ENCODE assay signal across 8 cellular contexts in genomic region chr20:3888622-3889488, GRCh38. TPM values are rescaled to one million over a fixed set of nuclear protein-coding genes. Genes with fewer than 3 reads are reported as not detected.
DNase-seq lines count a peak whose midpoint lies in the region; ATAC-seq and TF ChIP-seq lines count a peak whose summit lies in the region.

TSS of gene PANK2 (plus strand) at chr20:3889387.

- intact Hi-C loops in heart right ventricle (cut with DNase I) (loop anchor here in 5 of 10 donors (1.0 to 10.0 kb wide), 8 partner anchors 43 to 198 kb away; no protein-coding TSS in a partner anchor), posterior vena cava (cut with DNase I) (no loop called here), upper lobe of right lung (cut with DNase I) (loop anchor here (10.0 kb wide), 1 partner anchor 186 kb away; no protein-coding TSS in a partner anchor)

- peaks cover 6 to 49% (median 47%) of the 10 kb centered on the region in 9 donors for H3K4me1 ChIP-seq in heart right ventricle
- H3K4me1 ChIP-seq in upper lobe of right lung: peaks cover 39% of the 10 kb centered on the region

- no peaks in the 10 kb centered on the region for H3K9me3 Mint-ChIP-seq in T-helper 1 cell treated with Interleukin-12 subunit alpha and Interleukin-12 subunit beta and Interleukin-4 antibody, amounts not matched to agents 30 μg/mL and 1 μg/mL, for 36 hours

- WGBS in heart right ventricle, 2 donors: 0 to 1% methylated on average over 65 to 72 of the region's 72 CpGs

- peak within 1 kb of the TSS; percentile 99 for H3K4me3 Mint-ChIP-seq in T-helper 1 cell treated with Interleukin-12 subunit alpha and Interleukin-12 subunit beta and Interleukin-4 antibody, amounts not matched to agents 30 μg/mL and 1 μg/mL, for 36 hours

- H3K36me3 ChIP-seq in heart right ventricle (peaks cover 0 to 17% (median 0%) of the 10 kb centered on the region in 9 donors), upper lobe of right lung (no peaks in the 10 kb centered on the region)

- TF ChIP-seq CTCF in heart right ventricle (IDR thresholded peaks at IDR 0.05) (peak in 8 of 9 donors; percentile 30 to 63 (median 46)), upper lobe of right lung (IDR thresholded peaks at IDR 0.05) (peak; percentile 46)

- peaks cover 41% of the 10 kb centered on the region for H3K4me1 Mint-ChIP-seq in T-helper 1 cell treated with Interleukin-12 subunit alpha and Interleukin-12 subunit beta and Interleukin-4 antibody, amounts not matched to agents 30 μg/mL and 1 μg/mL, for 36 hours (ENCODE audit: low read depth)

- H3K4me3 ChIP-seq in heart right ventricle: peak within 1 kb of the TSS; percentile 65 to 100 (median 94)
- H3K4me3 ChIP-seq in upper lobe of right lung: peak within 1 kb of the TSS; percentile 84

- H3K27ac ChIP-seq in heart right ventricle (peak within 1 kb of the TSS; percentile 91 to 99 (median 97)), upper lobe of right lung (peak within 1 kb of the TSS; percentile 96)

- H3K27me3 Mint-ChIP-seq in T-helper 1 cell treated with Interleukin-12 subunit alpha and Interleukin-12 subunit beta and Interleukin-4 antibody, amounts not matched to agents 30 μg/mL and 1 μg/mL, for 36 hours (ENCODE audit: low read depth): no peaks in the 10 kb centered on the region

- H3K36me3 Mint-ChIP-seq in T-helper 1 cell treated with Interleukin-12 subunit alpha and Interleukin-12 subunit beta and Interleukin-4 antibody, amounts not matched to agents 30 μg/mL and 1 μg/mL, for 36 hours (ENCODE audit: low read depth): peaks cover 34% of the 10 kb centered on the region

- H3K27ac Mint-ChIP-seq in T-helper 1 cell treated with Interleukin-12 subunit alpha and Interleukin-12 subunit beta and Interleukin-4 antibody, amounts not matched to agents 30 μg/mL and 1 μg/mL, for 36 hours: peak within 1 kb of the TSS; percentile 98

- peak; percentile 75 for TF ChIP-seq POLR2A in GM15510 (IDR thresholded peaks at IDR 0.05; ENCODE audit: borderline replicate concordance, extremely low read depth, insufficient read length)

- peak; percentile 93 for ATAC-seq in HG02885 (IDR thresholded peaks at IDR 0.05; ENCODE audit: poor library complexity, unreplicated experiment)
- ATAC-seq in heart right ventricle: peak; percentile 97 to 99 (median 98)
- peak; percentile 98 for ATAC-seq in upper lobe of right lung

- DNase-seq in NCI-H1694 (lab: John Stamatoyannopoulos, UW) (peak; percentile 97), amniotic stem cell (lab: John Stamatoyannopoulos, UW) (peak; percentile 98), heart right ventricle (peak; percentile 100), posterior vena cava (ENCODE audit: low spot score) (peak; percentile 100), upper lobe of right lung (peak; percentile 99)

- H3K27me3 ChIP-seq in heart right ventricle (no peaks in the 10 kb centered on the region), upper lobe of right lung (no peaks in the 10 kb centered on the region)

- H3K9me3 ChIP-seq in heart right ventricle: no peaks in the 10 kb centered on the region
- no peaks in the 10 kb centered on the region for H3K9me3 ChIP-seq in upper lobe of right lung

RNA-seq across cellular contexts. Expression of gene PANK2, which starts in this region (rescaled TPM):
- total RNA-seq in heart right ventricle (10 to 100 TPM; 12.2 to 25.1 (median 17.2) TPM), posterior vena cava (10 to 100 TPM; 27.0 to 31.5 TPM), upper lobe of right lung (37.6 TPM)
- 10 to 100 TPM; 18.8 to 20.1 TPM for polyA plus RNA-seq in heart right ventricle

Comparison
In these comparisons a context has a peak if more than half of its experiments do, and no peak if none do; other contexts are left out.
1. Peak in every context shown above with its lines: DNase-seq, ATAC-seq, H3K4me3 ChIP-seq and H3K27ac ChIP-seq.